ENCODE assay signal across 8 cellular contexts in genomic region chr14:61438860-61439765, GRCh38.
DNase-seq lines count a peak whose midpoint lies in the region; ATAC-seq and TF ChIP-seq lines count a peak whose summit lies in the region.

No MANE protein-coding gene starts in this region.

- ATAC-seq in HG02623 (IDR thresholded peaks at IDR 0.05; ENCODE audit: unreplicated experiment) (peak; percentile 48), Panc1 (peak; percentile 73), left lung (peak; percentile 91), HG03196 (IDR thresholded peaks at IDR 0.05; ENCODE audit: unreplicated experiment) (no peak)

- in situ Hi-C loops in Panc1 (cut with HindIII; ENCODE audit: low pct_unique_long_range_greater_than_20kb, low sequenced_read_pairs), result no loop called here
- in situ Hi-C loops in mammary epithelial cell (cut with MboI; ENCODE audit: low sequenced_read_pairs in 2 of 2), result no loop called here

- peak overlapping the region; percentile 26 for H3K4me2 ChIP-seq in mammary epithelial cell (ENCODE audit: insufficient read depth, low read depth, low read length)

- H3K4me1 ChIP-seq in Panc1 (ENCODE audit: control insufficient read depth, insufficient read depth, low read length), result no peaks in the 10 kb centered on the region
- H3K4me1 ChIP-seq in mammary epithelial cell (ENCODE audit: insufficient read depth, low read length), result peaks cover 7% of the 10 kb centered on the region
- H3K4me1 ChIP-seq in left lung, result peaks cover 18 to 56% of the 10 kb centered on the region in 2 donors
- H3K4me1 ChIP-seq in suprapubic skin, result peaks cover 40% of the 10 kb centered on the region
- H3K4me1 ChIP-seq in testis, result no peaks in the 10 kb centered on the region

- H3K27me3 ChIP-seq in Panc1 (ENCODE audit: control insufficient read depth, insufficient read depth, low read length), result no peaks in the 10 kb centered on the region
- no peaks in the 10 kb centered on the region for H3K27me3 ChIP-seq in mammary epithelial cell (ENCODE audit: insufficient read depth, low read length)
- H3K27me3 ChIP-seq in left lung, result no peaks in the 10 kb centered on the region
- H3K27me3 ChIP-seq in suprapubic skin, result no peaks in the 10 kb centered on the region
- no peaks in the 10 kb centered on the region for H3K27me3 ChIP-seq in testis

- intact Hi-C loops in Panc1 (cut with micrococcal nuclease; ENCODE audit: unreplicated experiment), result no loop called here
- intact Hi-C loops in mammary epithelial cell (cut with micrococcal nuclease), result loop anchor here (5.0 kb wide), 1 partner anchor 117 kb away; the partner anchor contains the start of gene PRKCH
- intact Hi-C loops in left lung (cut with DNase I), result loop anchor here in 1 of 2 donors (10.0 kb wide), 1 partner anchor 114 kb away; the partner anchor contains the start of gene PRKCH
- intact Hi-C loops in testis (cut with DNase I; ENCODE audit: low total_unique reads), result loop anchor here (10.0 kb wide), 1 partner anchor 114 kb away; the partner anchor contains the start of gene PRKCH

- no peaks in the 10 kb centered on the region for H4K20me1 ChIP-seq in mammary epithelial cell (ENCODE audit: insufficient read depth, low read length)

- DNase-seq in GDM1 (lab: John Stamatoyannopoulos, UW) (peak; percentile 51), Panc1 (ENCODE audit: low read depth, low spot score) (peak; percentile 1), mammary epithelial cell (peak; percentile 43), left lung (peak in 1 of 2 donors; percentile 69), suprapubic skin (ENCODE audit: low spot score in 2 of 2) (peak in 1 of 2 donors; percentile 84), testis (no peak)

- TF ChIP-seq POLR2A in suprapubic skin (IDR thresholded peaks at IDR 0.05) (no peak), testis (IDR thresholded peaks at IDR 0.05) (no peak)

- no peak for TF ChIP-seq EP300 in suprapubic skin (IDR thresholded peaks at IDR 0.05)

- TF ChIP-seq CTCF in Panc1 (IDR thresholded peaks at IDR 0.05) (no peak), mammary epithelial cell (conservative IDR thresholded peaks at IDR 0.05 in 1 of 2, IDR thresholded peaks at IDR 0.05 in 1 of 2; ENCODE audit: extremely low read depth in 1 of 2, insufficient read depth in 1 of 2, low read depth in 1 of 2, low read length in 2 of 2) (no peak), left lung (IDR thresholded peaks at IDR 0.05) (no peak), suprapubic skin (IDR thresholded peaks at IDR 0.05) (no peak), testis (IDR thresholded peaks at IDR 0.05) (no peak)

- no peaks in the 10 kb centered on the region for H3K79me2 ChIP-seq in mammary epithelial cell (ENCODE audit: insufficient read depth, low read length)

- H3K9me3 ChIP-seq in Panc1 (ENCODE audit: control insufficient read depth, insufficient read depth, low read depth, low read length) (no peaks in the 10 kb centered on the region), mammary epithelial cell (replicated peaks; ENCODE audit: insufficient read depth, low read length) (no peaks in the 10 kb centered on the region), left lung (no peaks in the 10 kb centered on the region), suprapubic skin (no peaks in the 10 kb centered on the region), testis (no peaks in the 10 kb centered on the region)

- H3K27ac ChIP-seq in Panc1 (ENCODE audit: low read length), result no peak overlapping the region
- no peak overlapping the region for H3K27ac ChIP-seq in mammary epithelial cell (ENCODE audit: insufficient read depth, low read depth, low read length)
- H3K27ac ChIP-seq in left lung, result peak overlapping the region; percentile 76 to 81
- peak overlapping the region; percentile 69 for H3K27ac ChIP-seq in suprapubic skin
- no peak overlapping the region for H3K27ac ChIP-seq in testis

- dilution Hi-C loops in mammary epithelial cell (cut with HindIII; ENCODE audit: low sequenced_read_pairs), result no loop called here

- CTCF ChIA-PET in Panc1 (lab: Charles Lee) (no interaction called here), mammary epithelial cell (lab: Charles Lee; ENCODE audit: low non-redundant PET) (no interaction called here)

- H3K4me3 ChIP-seq in Panc1 (ENCODE audit: low read depth in 2 of 2, low read length in 2 of 2) (peak overlapping the region in 1 of 2 experiments; percentile 25; a peak in 2 of 4 replicates), mammary epithelial cell (replicated peaks in 1 of 3; ENCODE audit: insufficient read depth in 1 of 3, low read depth in 2 of 3, low read length in 3 of 3) (no peak overlapping the region), left lung (peak overlapping the region in 1 of 2 donors; percentile 4), suprapubic skin (peak overlapping the region; percentile 34), testis (no peak overlapping the region)

- POLR2A ChIA-PET in Panc1 (lab: Charles Lee), result no interaction called here

- BruUV-seq in Panc1 (replicated peaks; lab: Mats Ljungman, UMichigan) (no TSS peak), mammary epithelial cell (replicated peaks; lab: Mats Ljungman, UMichigan) (no TSS peak)

- WGBS in mammary epithelial cell (ENCODE audit: low coverage, missing lambda C conversion rate), result 60% methylated on average over 11 of the region's 12 CpGs
- 23% methylated on average over 12 of the region's 12 CpGs for WGBS in suprapubic skin
- WGBS in testis, 2 donors, result 47 to 52% methylated on average over 12 of the region's 12 CpGs

- H3K9ac ChIP-seq in mammary epithelial cell (ENCODE audit: insufficient read depth, low read length), result no peak overlapping the region

- no peaks in the 10 kb centered on the region for H3K36me3 ChIP-seq in Panc1 (ENCODE audit: control insufficient read depth, insufficient read depth, low read length)
- no peaks in the 10 kb centered on the region for H3K36me3 ChIP-seq in mammary epithelial cell (ENCODE audit: insufficient read depth, low read length)
- no peaks in the 10 kb centered on the region for H3K36me3 ChIP-seq in left lung
- no peaks in the 10 kb centered on the region for H3K36me3 ChIP-seq in suprapubic skin
- no peaks in the 10 kb centered on the region for H3K36me3 ChIP-seq in testis (ENCODE audit: low read depth, missing control alignments)

- H2AFZ ChIP-seq in mammary epithelial cell (ENCODE audit: low read depth, low read length), result peak overlapping the region; percentile 13

Comparison
In these comparisons a context has a peak if more than half of its experiments do, and no peak if none do; other contexts are left out.
1. H3K27ac ChIP-seq: peak in left lung (2 of 2) and suprapubic skin (single experiment); none in Panc1 (single experiment), mammary epithelial cell (single experiment) and testis (0 of 2).